1 cellular context compared by ENCODE assay signal in the genomic region with DNA sequence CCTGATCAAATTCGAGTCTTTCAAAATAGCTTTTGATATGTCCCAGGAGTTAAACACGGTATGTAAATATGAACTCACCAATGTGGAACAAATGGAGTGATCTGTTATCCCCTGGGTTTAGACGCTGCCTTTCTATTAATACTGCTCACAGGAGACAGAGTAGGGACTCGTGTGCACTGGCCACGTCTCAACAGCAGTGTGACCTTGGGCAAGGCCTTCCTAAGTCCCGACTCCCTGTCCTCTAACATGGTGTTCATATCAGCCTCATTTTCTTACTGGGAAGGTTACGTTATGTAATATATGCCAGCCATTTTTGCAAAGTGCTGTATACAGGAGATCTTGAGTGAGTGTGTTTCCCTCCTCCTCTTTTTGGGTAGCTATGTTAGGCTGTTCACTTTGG.
TF ChIP-seq lines count a peak whose summit lies in the region.

No MANE protein-coding gene starts in this region.

TF ChIP-seq in HCT116, 20 proteins besides CTCF, POLR2A, EP300 and RAD21 (continued from another document):
- no peak for TF ChIP-seq EZH2 (IDR thresholded peaks at IDR 0.05)
- TF ChIP-seq CBX3 (IDR thresholded peaks at IDR 0.05; ENCODE audit: low read depth), result no peak
- TF ChIP-seq SP1 (IDR thresholded peaks at IDR 0.05; ENCODE audit: low read depth), result no peak
- TF ChIP-seq TCF7L2 (IDR thresholded peaks at IDR 0.05; ENCODE audit: borderline replicate concordance, extremely low read depth, insufficient read depth, insufficient read length), result no peak
- no peak for TF ChIP-seq CEBPB (IDR thresholded peaks at IDR 0.05; ENCODE audit: low read depth)
- no peak for TF ChIP-seq REST (IDR thresholded peaks at IDR 0.05; ENCODE audit: low read depth)
- no peak for TF ChIP-seq JUND (IDR thresholded peaks at IDR 0.05)
- TF ChIP-seq EGR1 (IDR thresholded peaks at IDR 0.05; ENCODE audit: low read depth), result no peak
